Comparison of ENCODE assay signal across 1 cellular context in genomic region chr2:26583381-26583911, GRCh38.
TF ChIP-seq lines count a peak whose summit lies in the region.

No MANE protein-coding gene starts in this region.

TF ChIP-seq in IMR-90, 13 proteins besides CTCF, POLR2A, EP300 and RAD21:
- no peak for TF ChIP-seq MXI1 (IDR thresholded peaks at IDR 0.05; ENCODE audit: borderline replicate concordance, low read depth, low read length)
- TF ChIP-seq, protein P1, sequence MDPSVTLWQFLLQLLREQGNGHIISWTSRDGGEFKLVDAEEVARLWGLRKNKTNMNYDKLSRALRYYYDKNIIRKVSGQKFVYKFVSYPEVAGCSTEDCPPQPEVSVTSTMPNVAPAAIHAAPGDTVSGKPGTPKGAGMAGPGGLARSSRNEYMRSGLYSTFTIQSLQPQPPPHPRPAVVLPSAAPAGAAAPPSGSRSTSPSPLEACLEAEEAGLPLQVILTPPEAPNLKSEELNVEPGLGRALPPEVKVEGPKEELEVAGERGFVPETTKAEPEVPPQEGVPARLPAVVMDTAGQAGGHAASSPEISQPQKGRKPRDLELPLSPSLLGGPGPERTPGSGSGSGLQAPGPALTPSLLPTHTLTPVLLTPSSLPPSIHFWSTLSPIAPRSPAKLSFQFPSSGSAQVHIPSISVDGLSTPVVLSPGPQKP (IDR thresholded peaks at IDR 0.05; ENCODE audit: borderline replicate concordance, low read depth, low read length), result no peak
- no peak for TF ChIP-seq MAZ (IDR thresholded peaks at IDR 0.05; ENCODE audit: borderline replicate concordance, low read depth, low read length)
- no peak for TF ChIP-seq FOS (IDR thresholded peaks at IDR 0.05; ENCODE audit: low read depth, low read length)
- no peak for TF ChIP-seq BHLHE40 (IDR thresholded peaks at IDR 0.05; ENCODE audit: low read depth, low read length)
- no peak for TF ChIP-seq USF2 (IDR thresholded peaks at IDR 0.05; ENCODE audit: low read depth, low read length)
- TF ChIP-seq RFX5 (IDR thresholded peaks at IDR 0.05; ENCODE audit: low read depth, low read length), result no peak
- TF ChIP-seq NFE2L2 (IDR thresholded peaks at IDR 0.05; ENCODE audit: low read depth, low read length), result no peak
- no peak for TF ChIP-seq MAFK (IDR thresholded peaks at IDR 0.05; ENCODE audit: low read depth, low read length)
- TF ChIP-seq CHD1 (IDR thresholded peaks at IDR 0.05; ENCODE audit: low read depth, low read length), result no peak
- no peak for TF ChIP-seq RCOR1 (IDR thresholded peaks at IDR 0.05; ENCODE audit: insufficient replicate concordance, low read length)
- no peak for TF ChIP-seq SMC3 (IDR thresholded peaks at IDR 0.05; ENCODE audit: low read depth, low read length)
- no peak for TF ChIP-seq CEBPB (IDR thresholded peaks at IDR 0.05; ENCODE audit: low read depth, low read length)
